1 cellular context compared by ENCODE assay signal in genomic region chr2:189641565-189641964, GRCh38.
TF ChIP-seq lines count a peak whose summit lies in the region.

No MANE protein-coding gene starts in this region.

TF ChIP-seq in IMR-90, 13 proteins besides CTCF, POLR2A, EP300 and RAD21 (continued from another document):
- TF ChIP-seq USF2 (IDR thresholded peaks at IDR 0.05; ENCODE audit: low read depth, low read length) (no peak), CEBPB (IDR thresholded peaks at IDR 0.05; ENCODE audit: low read depth, low read length) (peak; percentile 40; the same call in 1 of the 2 replicates), NFE2L2 (IDR thresholded peaks at IDR 0.05; ENCODE audit: low read depth, low read length) (no peak), RFX5 (IDR thresholded peaks at IDR 0.05; ENCODE audit: low read depth, low read length) (no peak), MAZ (IDR thresholded peaks at IDR 0.05; ENCODE audit: borderline replicate concordance, low read depth, low read length) (no peak)
